ENCODE assay signal across 10 cellular contexts in the genomic region with DNA sequence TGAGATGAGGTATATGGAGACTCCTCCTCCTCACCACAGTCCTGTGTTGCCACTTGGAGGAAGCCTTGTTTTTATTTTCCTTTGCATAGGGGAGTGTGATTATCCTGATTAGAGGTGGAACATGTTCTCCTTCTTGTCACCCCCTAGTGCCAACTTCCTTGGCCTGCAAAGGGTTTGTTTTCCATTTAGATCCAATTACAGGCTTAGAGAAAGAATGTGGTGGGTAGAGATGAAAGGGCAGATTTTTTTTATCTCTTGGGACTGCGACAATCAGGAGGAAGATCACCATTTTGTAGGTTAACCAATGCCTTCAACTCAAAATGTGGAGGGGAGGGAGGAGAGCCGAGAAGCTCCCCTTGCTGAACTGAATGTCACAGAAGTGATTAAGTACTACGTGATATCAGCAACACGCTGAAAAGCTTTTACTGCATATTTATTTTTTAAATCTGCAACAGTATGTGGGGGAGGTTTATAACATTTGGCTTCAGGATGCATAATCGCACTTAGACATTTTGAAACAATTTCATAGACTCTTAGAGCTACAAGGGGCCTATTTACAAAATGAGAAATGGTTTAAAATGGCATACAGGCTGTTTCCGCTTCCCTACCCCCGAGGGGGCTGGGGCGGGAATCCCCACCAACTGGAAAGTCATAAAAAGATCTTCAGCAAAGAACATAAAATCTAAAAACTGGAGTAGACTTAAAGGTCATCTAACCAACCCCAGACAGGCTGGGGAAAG. TPM values are rescaled to one million over a fixed set of nuclear protein-coding genes. Genes with fewer than 3 reads are reported as not detected.
DNase-seq lines count a peak whose midpoint lies in the region; ATAC-seq and TF ChIP-seq lines count a peak whose summit lies in the region.
"Had no signal": no experiment of that assay in that cellular context is flagged by ENCODE, and none has a peak within 500 bp of the region (broad histone marks: within the 10 kb centered on the region; RNA-seq: fewer than 3 reads in every experiment).

No MANE protein-coding gene starts in this region.

- DNase-seq in G401 (ENCODE audit: low spot score) (peak; percentile 14), HFFc6 (no peak), cardiac fibroblast (ENCODE audit: low read depth in 2 of 2) (peak in 1 of 2 donors; percentile 51), psoas muscle (no peak), inferior parietal cortex (ENCODE audit: extremely low spot score) (no peak), GM13977 (ENCODE audit: low spot score) (no peak), germinal center (ENCODE audit: low spot score) (no peak)
- DNase-seq: anterior cingulate cortex, NCI-H2107 had no signal

- H3K4me3 Mint-ChIP-seq in HFFc6: peak overlapping the region; percentile 58

- peak overlapping the region; percentile 85 for H3K27ac ChIP-seq in psoas muscle

- H3K9me3 Mint-ChIP-seq in HFFc6: no peaks in the 10 kb centered on the region

- H3K27me3 ChIP-seq in psoas muscle (ENCODE audit: insufficient read depth in 3 of 3, low read length in 2 of 3): no peaks in the 10 kb centered on the region

- peak overlapping the region; percentile 55 for H3K27ac Mint-ChIP-seq in HFFc6

- peak overlapping the region; percentile 54 to 60 for H3K4me3 ChIP-seq in cardiac fibroblast (replicated peaks in 1 of 2; ENCODE audit: low read depth in 2 of 2, low read length in 2 of 2)
- H3K4me3 ChIP-seq in psoas muscle: peak overlapping the region; percentile 64

- H3K27me3 Mint-ChIP-seq in HFFc6 (ENCODE audit: insufficient read depth): no peaks in the 10 kb centered on the region; the same call in 1 of the 2 replicates

- H3K9me3 ChIP-seq in psoas muscle: no peaks in the 10 kb centered on the region

- in situ Hi-C loops in G401 (cut with HindIII; ENCODE audit: low sequenced_read_pairs) (no loop called here), GM13977 (cut with MboI; ENCODE audit: low pct_unique_long_range_greater_than_20kb, low sequenced_read_pairs, unreplicated experiment) (no loop called here)

- H3K36me3 ChIP-seq in psoas muscle (ENCODE audit: insufficient read depth in 1 of 2, low read depth in 1 of 2): peaks cover 2 to 16% of the 10 kb centered on the region in 2 donors

- H3K4me1 ChIP-seq in psoas muscle: peaks cover 65% of the 10 kb centered on the region

- WGBS in psoas muscle, 3 donors: 12 to 20% (median 14%) methylated on average over 8 of the region's 8 CpGs

- H3K36me3 Mint-ChIP-seq in HFFc6 (ENCODE audit: low read depth): peaks cover 4% of the 10 kb centered on the region; the same call in 1 of the 2 replicates

- intact Hi-C loops in psoas muscle (cut with DNase I): no loop called here

- peaks cover 84% of the 10 kb centered on the region for H3K4me1 Mint-ChIP-seq in HFFc6 (ENCODE audit: low read depth)

- TF ChIP-seq CTCF in HFFc6 (IDR thresholded peaks at IDR 0.05) (no peak), cardiac fibroblast (IDR thresholded peaks at IDR 0.05; ENCODE audit: low read depth, low read length) (no peak), psoas muscle (IDR thresholded peaks at IDR 0.05) (no peak), GM13977 (IDR thresholded peaks at IDR 0.05; ENCODE audit: extremely low read depth, insufficient read depth, missing control alignments) (no peak)

- ATAC-seq in psoas muscle (no peak), GM21576 (IDR thresholded peaks at IDR 0.05; ENCODE audit: unreplicated experiment) (no peak)

RNA-seq across cellular contexts. Expression of gene LMCD1, which starts 2.4 kb away (rescaled TPM):
- total RNA-seq in G401 (2014; rRNA removed; shearing (Covaris generic)): 11.3 and 26.1 TPM in 2 replicates
- total RNA-seq in HFFc6 (2021; fragmentation: NEBNext Ultra II Directional; extraction: Animal tissue kit (Norgen Biotek cat#: 25700)): 10 to 100 TPM; 20.1 to 50.6 (median 23.3) TPM
- total RNA-seq in psoas muscle: 1,000 to 10,000 TPM in 1 of 4 donors, 100 to 1,000 TPM in 3; 340 to 1,074 (median 476) TPM
- 1,000 to 10,000 TPM in 1 of 3 donors, 100 to 1,000 TPM in 1, 10 to 100 TPM in 1; 83.0 to 1,120 (median 129) TPM for polyA plus RNA-seq in psoas muscle

Comparison
In these comparisons a context has a peak if more than half of its experiments do, and no peak if none do; other contexts are left out.
1. RNA of gene LMCD1, which starts 2.4 kb away (total RNA-seq): 340 to 1,074 TPM in psoas muscle; 11.3 to 26.1 TPM in G401 and 20.1 to 50.6 TPM in HFFc6; every median in the first group is over 4 times any median in the second.